22 cellular contexts compared by ENCODE assay signal in genomic region chr10:27072436-27073114, GRCh38. TPM values are rescaled to one million over a fixed set of nuclear protein-coding genes. Genes with fewer than 3 reads are reported as not detected.
DNase-seq lines count a peak whose midpoint lies in the region; ATAC-seq, FAIRE-seq and TF ChIP-seq lines count a peak whose summit lies in the region.
"Had no signal": no experiment of that assay in that cellular context is flagged by ENCODE, and none has a peak within 500 bp of the region (broad histone marks: within the 10 kb centered on the region; RNA-seq: fewer than 3 reads in every experiment).

No MANE protein-coding gene starts in this region.

- no peak for TF ChIP-seq EP300 in H1 (IDR thresholded peaks at IDR 0.05; ENCODE audit: borderline replicate concordance in 1 of 2, low read depth in 2 of 2, low read length in 2 of 2)

- peaks cover 27% of the 10 kb centered on the region for H3K36me3 ChIP-seq in OCI-LY3 (replicated peaks; ENCODE audit: low read depth, low read length)
- H3K36me3 ChIP-seq in H1 (ENCODE audit: control insufficient read depth in 2 of 4, insufficient read depth in 4 of 4, low read length in 3 of 4), result peaks cover 0 to 11% (median 2%) of the 10 kb centered on the region in 4 experiments; a peak in 4 of 8 replicates

- no peak overlapping the region for H3K18ac ChIP-seq in H9 (ENCODE audit: insufficient read length, low read depth, low read length)
- no peak overlapping the region; the same call in 1 of the 2 replicates for H3K18ac ChIP-seq in H1 (ENCODE audit: extremely low read depth, low read length)

- H2BK5ac ChIP-seq in H9 (ENCODE audit: insufficient read length, low read length), result no peak overlapping the region
- no peak overlapping the region for H2BK5ac ChIP-seq in H1 (ENCODE audit: low read depth, low read length)

- no peak overlapping the region for H3K4me2 ChIP-seq in H9 (ENCODE audit: insufficient read depth, insufficient read length, low read length)
- H3K4me2 ChIP-seq in OCI-LY3 (ENCODE audit: low read length), result no peak overlapping the region
- H3K4me2 ChIP-seq in H1 (ENCODE audit: insufficient read depth in 1 of 2, low read depth in 2 of 2, low read length in 2 of 2), result no peak overlapping the region

- H3K23me2 ChIP-seq in H9 (ENCODE audit: insufficient read length, low read depth, low read length, poor library complexity, severe bottlenecking) (no peaks in the 10 kb centered on the region), H1 (ENCODE audit: low read depth, low read length) (no peaks in the 10 kb centered on the region)

- H3K4me3 ChIP-seq in OCI-LY3 (ENCODE audit: low read length), result no peak overlapping the region
- H3K4me3 ChIP-seq in H1 (ENCODE audit: extremely low read depth in 1 of 4, insufficient read depth in 2 of 4, low read depth in 3 of 4, low read length in 4 of 4), result no peak overlapping the region
- H3K4me3 ChIP-seq: adrenal gland, HAP-1, mucosa of descending colon, thyroid gland had no signal

- H3K36me3 Mint-ChIP-seq in H9 (ENCODE audit: insufficient read depth in 1 of 3, low read depth in 3 of 3), result peaks cover 32 to 51% (median 33%) of the 10 kb centered on the region in 3 experiments; a peak in 6 of 7 replicates
- H3K36me3 Mint-ChIP-seq in neural crest cell (ENCODE audit: low read depth), result peaks cover 43% of the 10 kb centered on the region

- TF ChIP-seq CTCF in H9 (conservative IDR thresholded peaks at IDR 0.05) (peak; percentile 78), OCI-LY3 (IDR thresholded peaks at IDR 0.05; ENCODE audit: low read depth, low read length) (peak; percentile 16), H1 (IDR thresholded peaks at IDR 0.05; ENCODE audit: control extremely low read depth in 1 of 3, insufficient read depth in 1 of 3, low read depth in 1 of 3, low read length in 3 of 3) (peak; percentile 80 to 98 (median 85)), neural crest cell (conservative IDR thresholded peaks at IDR 0.05) (peak; percentile 20)

- peak; percentile 88 for FAIRE-seq in H1 (lab: Jason Lieb, UNC)

- H4K8ac ChIP-seq in H9 (replicated peaks; ENCODE audit: insufficient read length, low read depth, low read length) (no peak overlapping the region), H1 (ENCODE audit: extremely low read depth, insufficient read depth, low read length) (peak overlapping the region; percentile 53; the same call in 1 of the 2 replicates)

- ATAC-seq in HG02623 (IDR thresholded peaks at IDR 0.05; ENCODE audit: unreplicated experiment), result no peak
- ATAC-seq: mucosa of descending colon had no signal

- no peak overlapping the region; the same call in 1 of the 2 replicates for H3K14ac ChIP-seq in H9 (ENCODE audit: insufficient read depth, low read length)
- no peak overlapping the region for H3K14ac ChIP-seq in H1 (ENCODE audit: insufficient read length)

- H2AK5ac ChIP-seq in H9 (ENCODE audit: insufficient read length, low read length), result no peak overlapping the region
- no peak overlapping the region for H2AK5ac ChIP-seq in H1 (ENCODE audit: low read depth, low read length)

- H2BK15ac ChIP-seq in H9 (ENCODE audit: low read depth, low read length), result no peak overlapping the region
- H2BK15ac ChIP-seq in H1 (ENCODE audit: low read length), result 0 out of 2 replicates have a peak overlapping the region, but pooled peaks have one; percentile 11

- peaks cover 0 to 3% of the 10 kb centered on the region in 2 experiments; a peak in 2 of 4 replicates for H3K4me1 Mint-ChIP-seq in H9
- no peaks in the 10 kb centered on the region for H3K4me1 Mint-ChIP-seq in neural crest cell

- H3K9ac ChIP-seq in H9 (ENCODE audit: extremely low read depth, insufficient read length, low read length) (no peak overlapping the region), OCI-LY3 (ENCODE audit: low read length) (no peak overlapping the region), H1 (replicated peaks in 1 of 4; ENCODE audit: extremely low read depth in 1 of 4, low read depth in 3 of 4, low read length in 3 of 4) (no peak overlapping the region)

- H2BK20ac ChIP-seq in H9 (ENCODE audit: low read depth, low read length, poor library complexity, severe bottlenecking) (no peak overlapping the region), H1 (ENCODE audit: low read length) (no peak overlapping the region)

- DNase-seq in H9 (peak; percentile 73), H1 (ENCODE audit: low read depth in 1 of 2, low spot score in 2 of 2) (peak; percentile 33 to 65), neural crest cell (ENCODE audit: low read depth, low spot score) (no peak), NCI-H1092 treated with DMSO at 0.1 percent for 48 hours (lab: John Stamatoyannopoulos, UW) (no peak)
- DNase-seq in activated CD4-positive, CD25-positive, alpha-beta regulatory T cell treated with anti-CD3 and anti-CD28 coated beads, Interleukin-2, amount 50 U/mL, for 72 hours, result no peak
- DNase-seq: adrenal gland; cerebellar nuclear complex; IMR-90; mucosa of descending colon; NCI-H1105; NCI-H2171; NK-92 treated with Interleukin-12 subunit alpha and Interleukin-12 subunit beta, amount 100 ng/mL, for 24 hours; nucleus accumbens; SIG-M5; stimulated activated CD4-positive, alpha-beta T cell treated with anti-CD3 and anti-CD28 coated beads, Interleukin-4, amount 100 ng/mL, for 4 hours; thyroid gland had no signal

- H4K5ac ChIP-seq in H9 (ENCODE audit: insufficient read length, low read depth, low read length), result no peak overlapping the region
- H4K5ac ChIP-seq in H1 (ENCODE audit: insufficient read length, low read depth, low read length), result no peak overlapping the region

- CTCF ChIA-PET in H1 (lab: Charles Lee; ENCODE audit: partially characterized antibody), result interaction anchor here (0.6 to 1.2 kb wide), 11 partner anchors 8 to 533 kb away, joined by 3 to 6 read pairs (median 3); no protein-coding TSS in a partner anchor

- H3K9me3 Mint-ChIP-seq in H9 (no peaks in the 10 kb centered on the region), neural crest cell (no peaks in the 10 kb centered on the region)
- H3K9me3 Mint-ChIP-seq: activated T-helper 2 cell treated with anti-CD3 and anti-CD28 coated beads, Interferon-gamma antibody, Interleukin-2, Interleukin-4, amounts not matched to agents 10 μg/mL and 5 μg/mL and 100 μg/mL, durations not matched to agents 14 hours and 24 hours and 36 hours; T-helper 2 cell treated with Interferon-gamma antibody and Interleukin-4, amounts not matched to agents 5 μg/mL and 100 μg/mL, for 36 hours had no signal

- H4K91ac ChIP-seq in H9 (ENCODE audit: insufficient read length, low read depth, low read length) (no peak overlapping the region), H1 (replicated peaks; ENCODE audit: insufficient read length, low read length) (no peak overlapping the region)

- H3K27ac Mint-ChIP-seq in H9 (peak overlapping the region; percentile 59 to 83 (median 78); a peak in 4 of 7 replicates), neural crest cell (ENCODE audit: unreplicated experiment) (no peak overlapping the region)
- H3K27ac Mint-ChIP-seq: activated T-helper 2 cell treated with anti-CD3 and anti-CD28 coated beads, Interferon-gamma antibody, Interleukin-2, Interleukin-4, amounts not matched to agents 10 μg/mL and 5 μg/mL and 100 μg/mL, durations not matched to agents 14 hours and 24 hours and 36 hours; T-helper 2 cell treated with Interferon-gamma antibody and Interleukin-4, amounts not matched to agents 5 μg/mL and 100 μg/mL, for 36 hours had no signal

- POLR2A ChIA-PET in H1 (lab: Charles Lee; ENCODE audit: partially characterized antibody), result interaction anchor here (0.5 kb wide), 1 partner anchor 672 kb away, joined by 3 read pairs; no protein-coding TSS in a partner anchor

- peak; percentile 60 to 65 for TF ChIP-seq RAD21 in H1 (IDR thresholded peaks at IDR 0.05 in 1 of 2, conservative IDR thresholded peaks at IDR 0.05 in 1 of 2; ENCODE audit: low read depth in 2 of 2, low read length in 2 of 2)

- H3K23ac ChIP-seq in H9 (ENCODE audit: insufficient read length, low read depth, low read length), result no peak overlapping the region
- H3K23ac ChIP-seq in H1 (ENCODE audit: insufficient read length), result no peak overlapping the region

- no peak overlapping the region for H2AFZ ChIP-seq in H9 (ENCODE audit: low read length)
- H2AFZ ChIP-seq in OCI-LY3 (ENCODE audit: low read depth, low read length), result no peak overlapping the region
- no peak overlapping the region for H2AFZ ChIP-seq in H1 (ENCODE audit: low read length)

- H3K27me3 ChIP-seq in H9 (ENCODE audit: insufficient read depth, low read length) (no peaks in the 10 kb centered on the region), OCI-LY3 (ENCODE audit: low read depth, low read length) (no peaks in the 10 kb centered on the region), H1 (replicated peaks in 1 of 4; ENCODE audit: control insufficient read depth in 3 of 4, extremely low read depth in 1 of 4, insufficient read depth in 3 of 4, low read length in 3 of 4) (no peaks in the 10 kb centered on the region)
- H3K27me3 ChIP-seq: adrenal gland, thyroid gland had no signal

- no peak overlapping the region for H3T11ph ChIP-seq in H9 (ENCODE audit: low read length)

- H3K4ac ChIP-seq in H9 (ENCODE audit: low read depth, low read length), result no peak overlapping the region
- no peak overlapping the region for H3K4ac ChIP-seq in H1 (replicated peaks; ENCODE audit: insufficient read length, low read depth, low read length)

- no peaks in the 10 kb centered on the region for H3K79me2 ChIP-seq in H9 (ENCODE audit: insufficient read depth, low read length)
- no peaks in the 10 kb centered on the region for H3K79me2 ChIP-seq in OCI-LY3 (ENCODE audit: low read length)
- H3K79me2 ChIP-seq in H1 (ENCODE audit: control insufficient read depth in 1 of 2, insufficient read depth in 2 of 2, low read length in 2 of 2), result no peaks in the 10 kb centered on the region

- no CpG with 5 or more reads among the region's 6 CpGs for WGBS in H9 (ENCODE audit: extremely low coverage, insufficient read length, low lambda C conversion rate)
- WGBS in H1 (ENCODE audit: extremely low coverage in 1 of 2, insufficient coverage in 1 of 2, insufficient read length in 1 of 2, insufficient replicate concordance in 2 of 2, low coverage in 1 of 2, low lambda C conversion rate in 2 of 2, missing lambda C conversion rate in 1 of 2), 2 experiments, result 74% methylated on average over 6 of the region's 6 CpGs; no CpG with 5 or more reads in 1 of the 2 experiments

- H3K79me1 ChIP-seq in H9 (ENCODE audit: insufficient read depth, low read depth, low read length, poor library complexity, severe bottlenecking) (peaks cover 7% of the 10 kb centered on the region), H1 (ENCODE audit: low read depth, low read length) (no peaks in the 10 kb centered on the region; the same call in 1 of the 2 replicates)

- no peak overlapping the region for H2BK120ac ChIP-seq in H9 (ENCODE audit: low read depth, low read length, poor library complexity, severe bottlenecking)
- H2BK120ac ChIP-seq in H1 (replicated peaks; ENCODE audit: low read depth, low read length), result no peak overlapping the region

- H3K27me3 Mint-ChIP-seq in H9 (ENCODE audit: low read depth) (no peaks in the 10 kb centered on the region), neural crest cell (ENCODE audit: low read depth) (no peaks in the 10 kb centered on the region)

- no peak overlapping the region for H3K56ac ChIP-seq in H9 (ENCODE audit: insufficient read length, low read depth, low read length)
- H3K56ac ChIP-seq in H1 (replicated peaks; ENCODE audit: insufficient read length, low read depth, low read length), result no peak overlapping the region

- no peaks in the 10 kb centered on the region for H3K4me1 ChIP-seq in H9 (ENCODE audit: insufficient read depth, low read length)
- H3K4me1 ChIP-seq in OCI-LY3 (ENCODE audit: low read length), result peaks cover 5% of the 10 kb centered on the region
- H3K4me1 ChIP-seq in H1 (replicated peaks in 1 of 4; ENCODE audit: control insufficient read depth in 3 of 4, insufficient read depth in 4 of 4, low read length in 3 of 4), result no peaks in the 10 kb centered on the region; a peak in 1 of 7 replicates
- H3K4me1 ChIP-seq: adrenal gland, HAP-1, thyroid gland had no signal

- H3K27ac ChIP-seq in H9 (ENCODE audit: insufficient read length, low read depth, low read length) (no peak overlapping the region), OCI-LY3 (ENCODE audit: low read length) (no peak overlapping the region), H1 (ENCODE audit: low read depth, low read length) (peak overlapping the region; percentile 19; the same call in 1 of the 2 replicates)
- H3K27ac ChIP-seq: adrenal gland, C4-2B, thyroid gland had no signal

- H2BK12ac ChIP-seq in H9 (ENCODE audit: insufficient read length, low read depth, low read length) (no peak overlapping the region), H1 (ENCODE audit: low read depth, low read length) (no peak overlapping the region; the same call in 1 of the 2 replicates)

- H3K9me3 ChIP-seq in H9 (ENCODE audit: control insufficient read depth, low read depth, low read length) (no peaks in the 10 kb centered on the region), OCI-LY3 (ENCODE audit: insufficient read depth, low read length) (no peaks in the 10 kb centered on the region), H1 (ENCODE audit: insufficient read depth in 2 of 2, low read depth in 1 of 2, low read length in 1 of 2) (no peaks in the 10 kb centered on the region)
- H3K9me3 ChIP-seq: adrenal gland, HAP-1, mucosa of descending colon, thyroid gland had no signal

- H3K4me3 Mint-ChIP-seq in H9 (no peak overlapping the region), neural crest cell (no peak overlapping the region)
- H3K4me3 Mint-ChIP-seq: T-helper 2 cell treated with Interferon-gamma antibody and Interleukin-4, amounts not matched to agents 5 μg/mL and 100 μg/mL, for 36 hours had no signal

- no peak for TF ChIP-seq POLR2A in H1 (IDR thresholded peaks at IDR 0.05; ENCODE audit: control extremely low read depth in 1 of 2, low read depth in 2 of 2, low read length in 2 of 2)

- no peaks in the 10 kb centered on the region for H4K20me1 ChIP-seq in H9 (ENCODE audit: control insufficient read depth, insufficient read depth, insufficient read length)
- no peaks in the 10 kb centered on the region for H4K20me1 ChIP-seq in OCI-LY3 (ENCODE audit: insufficient read depth, low read length)
- no peaks in the 10 kb centered on the region for H4K20me1 ChIP-seq in H1 (replicated peaks in 1 of 2; ENCODE audit: control insufficient read depth in 1 of 2, insufficient read depth in 2 of 2, low read length in 2 of 2)

RNA-seq across cellular contexts. Expression of gene ANKRD26, which starts 27.7 kb away (rescaled TPM):
- 9.3 and 9.4 TPM in 2 replicates for total RNA-seq in H9 (2021)
- total RNA-seq in H1 (2021; fragmentation: NEBNext Ultra II Directional; extraction: Animal tissue kit (Norgen Biotek cat#: 25700)), result 7.0 and 8.8 TPM in 2 replicates
- polyA plus RNA-seq in H1 (2011; rRNA removed), result 0.66 and 1.3 TPM in 2 replicates
- 1.2 TPM for polyA plus RNA-seq in H1 (2011; cell fraction: cytosol; rRNA removed)
- polyA plus RNA-seq in H1 (2011; cell fraction: nucleus; rRNA removed), result 1.0 TPM
- 3.4 to 7.4 TPM (median 3.7 TPM) in 4 replicates for polyA plus RNA-seq in H1 (2012, experiment 1 of 2)
- 0.18 TPM for polyA plus RNA-seq in H1 (2012, experiment 2 of 2)
- 12.5 TPM for polyA plus RNA-seq in H1 (2013, experiment 1 of 2)
- polyA plus RNA-seq in H1 (2013, experiment 2 of 2), result 11.8 TPM
- 1.7 and 5.8 TPM in 2 replicates for polyA minus RNA-seq in H1 (2011; rRNA and poly(A)+ RNA removed)
- polyA minus RNA-seq in H1 (2011; cell fraction: cytosol; rRNA and poly(A)+ RNA removed), result 2.0 TPM
- 10.9 TPM for polyA minus RNA-seq in H1 (2011; cell fraction: nucleus; rRNA and poly(A)+ RNA removed)
- total RNA-seq in neural crest cell, result 17.5 and 17.8 TPM in 2 replicates

Comparison
In these comparisons a context has a peak if more than half of its experiments do, and no peak if none do; other contexts are left out.
1. DNase-seq: peak in H9 (single experiment) and H1 (2 of 2); none in neural crest cell (single experiment), activated CD4-positive, CD25-positive, alpha-beta regulatory T cell treated with anti-CD3 and anti-CD28 coated beads, Interleukin-2, amount 50 U/mL, for 72 hours (single experiment) and NCI-H1092 treated with DMSO at 0.1 percent for 48 hours (single experiment).
2. CTCF ChIP-seq: peak in every context shown above with its lines; median percentile 85 in H1; 78 in H9; 20 in neural crest cell; 16 in OCI-LY3.